ENCODE assay signal across 17 cellular contexts in genomic region chr2:239339241-239339640, GRCh38.
DNase-seq lines count a peak whose midpoint lies in the region; ATAC-seq and TF ChIP-seq lines count a peak whose summit lies in the region.
"Had no signal": no experiment of that assay in that cellular context is flagged by ENCODE, and none has a peak within 500 bp of the region (broad histone marks: within the 10 kb centered on the region; RNA-seq: fewer than 3 reads in every experiment).

No MANE protein-coding gene starts in this region.

- TF ChIP-seq EP300 in SK-N-SH (IDR thresholded peaks at IDR 0.05; ENCODE audit: borderline replicate concordance in 1 of 2, low read depth in 1 of 2, low read length in 1 of 2) (no peak), suprapubic skin (IDR thresholded peaks at IDR 0.05) (no peak)

- no peaks in the 10 kb centered on the region for H4K20me1 ChIP-seq in SK-N-SH (ENCODE audit: insufficient read depth)

- peaks cover 47% of the 10 kb centered on the region for H3K36me3 Mint-ChIP-seq in activated T-cell treated with anti-CD3 and anti-CD28 coated beads, Interleukin-2, amount 50 U/mL, for 24 hours (ENCODE audit: low read depth)
- H3K36me3 Mint-ChIP-seq in naive thymus-derived CD4-positive, alpha-beta T cell, result peaks cover 7 to 32% (median 21%) of the 10 kb centered on the region in 5 donors
- peaks cover 19% of the 10 kb centered on the region for H3K36me3 Mint-ChIP-seq in type B pancreatic cell

- peaks cover 5% of the 10 kb centered on the region; the same call in 1 of the 2 replicates for H3K79me2 ChIP-seq in SK-N-SH (ENCODE audit: insufficient read depth)

- H3K27ac ChIP-seq in VCaP (peak overlapping the region; percentile 79), SK-N-SH (ENCODE audit: low read depth in 2 of 2, low read length in 1 of 2) (no peak overlapping the region), suprapubic skin (no peak overlapping the region)
- no peak overlapping the region for H3K27ac ChIP-seq in naive thymus-derived CD4-positive, alpha-beta T cell (ENCODE audit: low read depth, low read length)
- no peak overlapping the region for H3K27ac ChIP-seq in effector memory CD4-positive, alpha-beta T cell (ENCODE audit: insufficient read depth, low read length, poor library complexity, severe bottlenecking)
- H3K27ac ChIP-seq: heart right ventricle, skin epidermis, tibial artery had no signal

- ATAC-seq in naive thymus-derived CD4-positive, alpha-beta T cell, result no peak

- POLR2A ChIA-PET in naive thymus-derived CD4-positive, alpha-beta T cell (lab: Charles Lee), result interaction anchor here (0.7 to 1.4 kb wide), 2 partner anchors 18 to 45 kb away, joined by 3 to 4 read pairs; no protein-coding TSS in a partner anchor
- POLR2A ChIA-PET in SK-N-SH (lab: Yijun Ruan, JAX), result no interaction called here

- TF ChIP-seq POLR2A in suprapubic skin (IDR thresholded peaks at IDR 0.05), result no peak

- CTCF ChIA-PET in naive thymus-derived CD4-positive, alpha-beta T cell (lab: Charles Lee), result interaction anchor here (0.6 kb wide), 1 partner anchor 24 kb away, joined by 4 read pairs; no protein-coding TSS in a partner anchor
- CTCF ChIA-PET in SK-N-SH (lab: Yijun Ruan, JAX), result no interaction called here

- H3K4me1 Mint-ChIP-seq in activated T-cell treated with anti-CD3 and anti-CD28 coated beads, Interleukin-2, amount 50 U/mL, for 24 hours (ENCODE audit: low read depth), result peaks cover 43% of the 10 kb centered on the region
- H3K4me1 Mint-ChIP-seq in naive thymus-derived CD4-positive, alpha-beta T cell, result peaks cover 24 to 63% (median 37%) of the 10 kb centered on the region in 7 donors
- peaks cover 21% of the 10 kb centered on the region for H3K4me1 Mint-ChIP-seq in type B pancreatic cell (ENCODE audit: unreplicated experiment)

- H3K4me3 ChIP-seq in naive thymus-derived CD4-positive, alpha-beta T cell (ENCODE audit: low read length), result no peak overlapping the region
- no peak overlapping the region for H3K4me3 ChIP-seq in effector memory CD4-positive, alpha-beta T cell (ENCODE audit: insufficient read depth, low read depth, low read length, poor library complexity, severe bottlenecking)
- no peak overlapping the region for H3K4me3 ChIP-seq in SK-N-SH (ENCODE audit: low read depth in 2 of 2, low read length in 1 of 2)
- H3K4me3 ChIP-seq in suprapubic skin, result no peak overlapping the region
- H3K4me3 ChIP-seq: heart right ventricle, skin epidermis, tibial artery had no signal

- TF ChIP-seq CTCF in VCaP (conservative IDR thresholded peaks at IDR 0.05) (no peak), type B pancreatic cell (conservative IDR thresholded peaks at IDR 0.05) (no peak), SK-N-SH (IDR thresholded peaks at IDR 0.05) (no peak), suprapubic skin (IDR thresholded peaks at IDR 0.05) (no peak)

- peak overlapping the region; percentile 80 for H3K27ac Mint-ChIP-seq in activated T-cell treated with anti-CD3 and anti-CD28 coated beads, Interleukin-2, amount 50 U/mL, for 24 hours
- H3K27ac Mint-ChIP-seq in naive thymus-derived CD4-positive, alpha-beta T cell, result peak overlapping the region in 7 of 9 donors; percentile 23 to 81 (median 62)
- peak overlapping the region; percentile 21 for H3K27ac Mint-ChIP-seq in type B pancreatic cell

- no peaks in the 10 kb centered on the region for H3K36me3 ChIP-seq in naive thymus-derived CD4-positive, alpha-beta T cell (ENCODE audit: control insufficient read depth in 2 of 3, insufficient read depth in 3 of 3, low read length in 3 of 3)
- no peaks in the 10 kb centered on the region for H3K36me3 ChIP-seq in effector memory CD4-positive, alpha-beta T cell (ENCODE audit: control insufficient read depth, insufficient read depth, low read length)
- no peaks in the 10 kb centered on the region for H3K36me3 ChIP-seq in SK-N-SH (replicated peaks in 1 of 2; ENCODE audit: control insufficient read depth in 1 of 2, insufficient read depth in 2 of 2, low read length in 1 of 2)
- H3K36me3 ChIP-seq in suprapubic skin, result no peaks in the 10 kb centered on the region
- H3K36me3 ChIP-seq: heart right ventricle, tibial artery had no signal

- WGBS in SK-N-SH (ENCODE audit: low lambda C conversion rate), result 74% methylated on average over 4 of the region's 6 CpGs
- 98% methylated on average over 5 of the region's 6 CpGs for WGBS in suprapubic skin

- no peak overlapping the region for H3K4me3 Mint-ChIP-seq in activated T-cell treated with anti-CD3 and anti-CD28 coated beads, Interleukin-2, amount 50 U/mL, for 24 hours
- peak overlapping the region in 6 of 10 donors; percentile 25 to 62 (median 50) for H3K4me3 Mint-ChIP-seq in naive thymus-derived CD4-positive, alpha-beta T cell
- H3K4me3 Mint-ChIP-seq in type B pancreatic cell, result no peak overlapping the region

- H3K27me3 ChIP-seq in naive thymus-derived CD4-positive, alpha-beta T cell (ENCODE audit: control insufficient read depth in 2 of 2, insufficient read depth in 2 of 2, low read length in 2 of 2), result no peaks in the 10 kb centered on the region
- H3K27me3 ChIP-seq in effector memory CD4-positive, alpha-beta T cell (replicated peaks; ENCODE audit: control insufficient read depth, insufficient read depth, low read length, poor library complexity, severe bottlenecking), result no peaks in the 10 kb centered on the region
- H3K27me3 ChIP-seq in SK-N-SH (ENCODE audit: insufficient read depth), result no peaks in the 10 kb centered on the region
- no peaks in the 10 kb centered on the region for H3K27me3 ChIP-seq in suprapubic skin
- H3K27me3 ChIP-seq: heart right ventricle, tibial artery had no signal

- no peaks in the 10 kb centered on the region for H3K9me2 ChIP-seq in SK-N-SH

- no peak overlapping the region for H3K9ac ChIP-seq in SK-N-SH

- DNase-seq in activated T-cell treated with anti-CD3 and anti-CD28 coated beads, Interleukin-2, amount 50 U/mL, for 24 hours, result no peak
- DNase-seq in activated T-cell treated with anti-CD3 and anti-CD28 coated beads, Interleukin-2, amount 50 U/mL, for 1 hour, result no peak
- DNase-seq in naive thymus-derived CD4-positive, alpha-beta T cell, result no peak
- DNase-seq in type B pancreatic cell (ENCODE audit: extremely low spot score, unreplicated experiment) (no peak), SK-N-SH (no peak), suprapubic skin (ENCODE audit: low spot score in 2 of 2) (no peak)
- DNase-seq in effector memory CD4-positive, alpha-beta T cell, result no peak
- DNase-seq: activated gamma-delta T cell; anterior cingulate cortex; CD8-positive, alpha-beta T cell; effector CD8-positive, alpha-beta T cell; NCI-H1694 treated with DMSO at 0.1 percent for 48 hours; stimulated activated CD4-positive, alpha-beta T cell treated with anti-CD3 and anti-CD28 coated beads, Interleukin-4, amount 100 ng/mL, for 4 hours; tibial artery had no signal

- no peak overlapping the region for H3K4me2 ChIP-seq in SK-N-SH

- no peaks in the 10 kb centered on the region for H3K9me3 ChIP-seq in naive thymus-derived CD4-positive, alpha-beta T cell (ENCODE audit: control insufficient read depth in 2 of 3, low read length in 3 of 3)
- H3K9me3 ChIP-seq in effector memory CD4-positive, alpha-beta T cell (ENCODE audit: control insufficient read depth, low read length), result no peaks in the 10 kb centered on the region
- H3K9me3 ChIP-seq in SK-N-SH, result no peaks in the 10 kb centered on the region
- no peaks in the 10 kb centered on the region for H3K9me3 ChIP-seq in suprapubic skin
- H3K9me3 ChIP-seq: tibial artery had no signal

- no peak for TF ChIP-seq RAD21 in SK-N-SH (IDR thresholded peaks at IDR 0.05; ENCODE audit: low read length)

- no peaks in the 10 kb centered on the region for H3K27me3 Mint-ChIP-seq in activated T-cell treated with anti-CD3 and anti-CD28 coated beads, Interleukin-2, amount 50 U/mL, for 24 hours
- H3K27me3 Mint-ChIP-seq in naive thymus-derived CD4-positive, alpha-beta T cell, result no peaks in the 10 kb centered on the region
- H3K27me3 Mint-ChIP-seq in type B pancreatic cell, result no peaks in the 10 kb centered on the region

- intact Hi-C loops in naive thymus-derived CD4-positive, alpha-beta T cell (cut with micrococcal nuclease), result no loop called here

- no peak overlapping the region for H2AFZ ChIP-seq in SK-N-SH (ENCODE audit: low read depth)

- no peaks in the 10 kb centered on the region for H3F3A ChIP-seq in SK-N-SH (replicated peaks; ENCODE audit: insufficient read depth)

- H3K4me1 ChIP-seq in naive thymus-derived CD4-positive, alpha-beta T cell (ENCODE audit: control insufficient read depth in 2 of 2, insufficient read depth in 2 of 2, low read length in 2 of 2), result peaks cover 11 to 17% of the 10 kb centered on the region in 2 donors
- peaks cover 17% of the 10 kb centered on the region for H3K4me1 ChIP-seq in effector memory CD4-positive, alpha-beta T cell (ENCODE audit: control insufficient read depth, insufficient read depth, low read length, poor library complexity, severe bottlenecking)
- H3K4me1 ChIP-seq in SK-N-SH (ENCODE audit: control insufficient read depth in 1 of 2, insufficient read depth in 2 of 2, low read depth in 1 of 2, low read length in 1 of 2) (peaks cover 0 to 13% of the 10 kb centered on the region in 2 experiments; a peak in 1 of 4 replicates), suprapubic skin (peaks cover 11% of the 10 kb centered on the region)
- H3K4me1 ChIP-seq: tibial artery had no signal

- H3K9me3 Mint-ChIP-seq in activated T-cell treated with anti-CD3 and anti-CD28 coated beads, Interleukin-2, amount 50 U/mL, for 24 hours, result no peaks in the 10 kb centered on the region
- H3K9me3 Mint-ChIP-seq in naive thymus-derived CD4-positive, alpha-beta T cell, result no peaks in the 10 kb centered on the region
- no peaks in the 10 kb centered on the region for H3K9me3 Mint-ChIP-seq in type B pancreatic cell

TF ChIP-seq in SK-N-SH, 30 proteins besides CTCF, POLR2A, EP300 and RAD21 (continues in another document):
- TF ChIP-seq YY1 (IDR thresholded peaks at IDR 0.05; ENCODE audit: low read depth) (no peak), RCOR1 (IDR thresholded peaks at IDR 0.05; ENCODE audit: low read length) (no peak), USF1 (IDR thresholded peaks at IDR 0.05; ENCODE audit: borderline replicate concordance, low read depth) (no peak), RFX5 (IDR thresholded peaks at IDR 0.05; ENCODE audit: low read length) (no peak)

Comparison
In these comparisons a context has a peak if more than half of its experiments do, and no peak if none do; other contexts are left out.
1. H3K27ac Mint-ChIP-seq: peak in every context shown above with its lines; median percentile 80 in activated T-cell treated with anti-CD3 and anti-CD28 coated beads, Interleukin-2, amount 50 U/mL, for 24 hours; 62 in naive thymus-derived CD4-positive, alpha-beta T cell; 21 in type B pancreatic cell.
2. H3K4me3 Mint-ChIP-seq: peak in naive thymus-derived CD4-positive, alpha-beta T cell (6 of 10); none in activated T-cell treated with anti-CD3 and anti-CD28 coated beads, Interleukin-2, amount 50 U/mL, for 24 hours (single experiment) and type B pancreatic cell (single experiment).